In genomic region chr6:104600659-104600971, GRCh38 we compare ENCODE assay signal across 25 cellular contexts.
"Had no signal": no experiment of that assay in that cellular context is flagged by ENCODE, and none has a peak within 500 bp of the region (broad histone marks: within the 10 kb centered on the region; RNA-seq: fewer than 3 reads in every experiment).

No MANE protein-coding gene starts in this region.

- H3K27ac ChIP-seq: adrenal gland, body of pancreas, SJCRH30 had no signal

- H3K27ac Mint-ChIP-seq: activated CD4-positive, alpha-beta T cell treated with anti-CD3 and anti-CD28 coated beads, Interleukin-2, amount 10 ng/mL, durations not matched to agents 24 days and 14 days; activated CD8-positive, alpha-beta T cell treated with anti-CD3 and anti-CD28 coated beads for 36 hours; activated naive CD4-positive, alpha-beta T cell treated with anti-CD3 and anti-CD28 coated beads, Interleukin-2, amount 50 U/mL, for 24 hours; activated naive CD8-positive, alpha-beta T cell treated with anti-CD3 and anti-CD28 coated beads, Interleukin-2, amount 10 ng/mL, durations not matched to agents 7 days and 5 days; activated T-helper 2 cell treated with anti-CD3 and anti-CD28 coated beads, Interferon-gamma antibody, Interleukin-2, Interleukin-4, amounts not matched to agents 10 μg/mL and 5 μg/mL and 100 μg/mL, durations not matched to agents 14 hours and 24 hours and 36 hours had no signal

- H3K9me3 Mint-ChIP-seq: activated CD8-positive, alpha-beta T cell treated with anti-CD3 and anti-CD28 coated beads for 36 hours; activated naive CD4-positive, alpha-beta T cell treated with anti-CD3 and anti-CD28 coated beads, Interleukin-2, amount 50 U/mL, for 24 hours; activated naive CD8-positive, alpha-beta T cell treated with anti-CD3 and anti-CD28 coated beads, Interleukin-2, amount 10 ng/mL, durations not matched to agents 7 days and 5 days; activated T-helper 2 cell treated with anti-CD3 and anti-CD28 coated beads, Interferon-gamma antibody, Interleukin-2, Interleukin-4, amounts not matched to agents 10 μg/mL and 5 μg/mL and 100 μg/mL, durations not matched to agents 14 hours and 24 hours and 36 hours had no signal

- H3K27me3 Mint-ChIP-seq: activated CD4-positive, alpha-beta T cell treated with anti-CD3 and anti-CD28 coated beads, Interleukin-2, amount 10 ng/mL, durations not matched to agents 24 days and 14 days; activated naive CD8-positive, alpha-beta T cell treated with anti-CD3 and anti-CD28 coated beads, Interleukin-2, amount 10 ng/mL, durations not matched to agents 7 days and 5 days had no signal

- DNase-seq: activated CD4-positive, alpha-beta T cell treated with anti-CD3 and anti-CD28 coated beads, Interleukin-2, amount 10 ng/mL, durations not matched to agents 24 days and 14 days; activated CD4-positive, alpha-beta T cell treated with anti-CD3 and anti-CD28 coated beads, Interleukin-2, amount 50 U/mL, for 4 hours; activated CD8-positive, alpha-beta T cell treated with anti-CD3 and anti-CD28 coated beads for 36 hours; activated gamma-delta T cell; activated naive CD4-positive, alpha-beta T cell treated with Interleukin-2 at 50 U/mL for 16 hours; activated naive CD8-positive, alpha-beta T cell treated with anti-CD3 and anti-CD28 coated beads, Interleukin-2, amount 10 ng/mL, durations not matched to agents 7 days and 5 days; activated T-cell treated with anti-CD3 and anti-CD28 coated beads, Interleukin-2, amount 50 U/mL, for 1 hour; adrenal gland; body of pancreas; caudate nucleus; Karpas-422; NCI-H1105; NCI-H1417 treated with DMSO at 0.1 percent for 48 hours; NCI-H187 treated with DMSO at 0.1 percent for 48 hours; NCI-H2081; NCI-H226; NCI-H524; NCI-H69; NCI-H82; SHP77; SJCRH30; T1000 had no signal

- H3K4me3 Mint-ChIP-seq: activated CD4-positive, alpha-beta T cell treated with anti-CD3 and anti-CD28 coated beads, Interleukin-2, amount 10 ng/mL, durations not matched to agents 24 days and 14 days; activated CD8-positive, alpha-beta T cell treated with anti-CD3 and anti-CD28 coated beads for 36 hours; activated naive CD4-positive, alpha-beta T cell treated with anti-CD3 and anti-CD28 coated beads, Interleukin-2, amount 50 U/mL, for 24 hours; activated naive CD8-positive, alpha-beta T cell treated with anti-CD3 and anti-CD28 coated beads, Interleukin-2, amount 10 ng/mL, durations not matched to agents 7 days and 5 days had no signal

- H3K4me3 ChIP-seq: body of pancreas, K562, SJCRH30 had no signal

- H3K36me3 ChIP-seq: adrenal gland, SJCRH30 had no signal

- H3K9me3 ChIP-seq: adrenal gland, body of pancreas, SJCRH30 had no signal

- H3K27me3 ChIP-seq: adrenal gland, body of pancreas, SJCRH30 had no signal

- H3K36me3 Mint-ChIP-seq: activated naive CD4-positive, alpha-beta T cell treated with anti-CD3 and anti-CD28 coated beads, Interleukin-2, amount 50 U/mL, for 24 hours; activated naive CD8-positive, alpha-beta T cell treated with anti-CD3 and anti-CD28 coated beads, Interleukin-2, amount 10 ng/mL, durations not matched to agents 7 days and 5 days had no signal

- H3K4me1 ChIP-seq: SJCRH30 had no signal
